13 cellular contexts compared by ENCODE assay signal in genomic region chr6:67683960-67684359, GRCh38.
DNase-seq lines count a peak whose midpoint lies in the region; ATAC-seq, FAIRE-seq and TF ChIP-seq lines count a peak whose summit lies in the region.
"Had no signal": no experiment of that assay in that cellular context is flagged by ENCODE, and none has a peak within 500 bp of the region (broad histone marks: within the 10 kb centered on the region; RNA-seq: fewer than 3 reads in every experiment).

No MANE protein-coding gene starts in this region.

- H3K9me3 Mint-ChIP-seq in astrocyte (ENCODE audit: unreplicated experiment) = peaks cover 4% of the 10 kb centered on the region
- H3K9me3 Mint-ChIP-seq: type B pancreatic cell had no signal

- no peaks in the 10 kb centered on the region for H3K9me3 ChIP-seq in astrocyte (ENCODE audit: insufficient read depth, low read depth, low read length)
- peaks cover 0 to 6% of the 10 kb centered on the region in 2 donors for H3K9me3 ChIP-seq in left lung

- H4K20me1 ChIP-seq in astrocyte (ENCODE audit: insufficient read depth, low read length) = no peaks in the 10 kb centered on the region

- no peaks in the 10 kb centered on the region for H3K79me2 ChIP-seq in astrocyte (ENCODE audit: insufficient read depth, low read length)

- intact Hi-C loops in left lung (cut with DNase I) = no loop called here

- no peak overlapping the region for H3K4me3 ChIP-seq in astrocyte (ENCODE audit: insufficient read depth, low read depth, low read length)
- H3K4me3 ChIP-seq in left lung = no peak overlapping the region

- TF ChIP-seq CTCF in astrocyte (IDR thresholded peaks at IDR 0.05; ENCODE audit: insufficient read depth, low read depth, low read length) (no peak), left lung (IDR thresholded peaks at IDR 0.05) (no peak)

- no peaks in the 10 kb centered on the region for H3K36me3 Mint-ChIP-seq in astrocyte (ENCODE audit: low read depth, unreplicated experiment)
- H3K36me3 Mint-ChIP-seq: activated naive CD8-positive, alpha-beta T cell; CD4-positive, CD25-positive, alpha-beta regulatory T cell; type B pancreatic cell had no signal

- H3K27me3 ChIP-seq in astrocyte (ENCODE audit: insufficient read depth, low read length) (no peaks in the 10 kb centered on the region), left lung (no peaks in the 10 kb centered on the region)

- no peaks in the 10 kb centered on the region for H3K27me3 Mint-ChIP-seq in astrocyte (ENCODE audit: low read depth, unreplicated experiment)
- H3K27me3 Mint-ChIP-seq: activated naive CD8-positive, alpha-beta T cell; CD4-positive, CD25-positive, alpha-beta regulatory T cell; type B pancreatic cell had no signal

- peak; percentile 41 for DNase-seq in EL
- peak; percentile 76 to 88 for DNase-seq in NOMO-1 (lab: John Stamatoyannopoulos, UW; ENCODE audit: unreplicated experiment in 2 of 2)
- peak; percentile 67 for DNase-seq in astrocyte (ENCODE audit: low read depth)
- no peak for DNase-seq in left lung
- DNase-seq in activated CD4-positive, alpha-beta T cell treated with anti-CD3 and anti-CD28 coated beads, Interleukin-2, amount 50 U/mL, for 1 hour = no peak
- DNase-seq in DMS153 (lab: John Stamatoyannopoulos, UW) = no peak
- no peak for DNase-seq in NCI-H82 treated with DMSO at 0.1 percent for 48 hours (lab: John Stamatoyannopoulos, UW; ENCODE audit: unreplicated experiment)
- DNase-seq: CD4-positive, CD25-positive, alpha-beta regulatory T cell; NCI-H1048; NCI-H524 treated with DMSO at 0.1 percent for 48 hours had no signal

- no peak for FAIRE-seq in astrocyte (lab: Jason Lieb, UNC)

- ATAC-seq in left lung = peak; percentile 29
- no peak for ATAC-seq in HG03460 (IDR thresholded peaks at IDR 0.05; ENCODE audit: unreplicated experiment)

- peaks cover 20% of the 10 kb centered on the region for H3K4me1 Mint-ChIP-seq in astrocyte (ENCODE audit: low read depth, unreplicated experiment)
- H3K4me1 Mint-ChIP-seq: CD4-positive, CD25-positive, alpha-beta regulatory T cell had no signal

- H3K36me3 ChIP-seq in astrocyte (ENCODE audit: insufficient read depth, low read length) = no peaks in the 10 kb centered on the region
- H3K36me3 ChIP-seq in left lung = no peaks in the 10 kb centered on the region

- H3K27ac Mint-ChIP-seq in astrocyte (ENCODE audit: unreplicated experiment) = no peak overlapping the region
- H3K27ac Mint-ChIP-seq: activated naive CD8-positive, alpha-beta T cell; CD4-positive, CD25-positive, alpha-beta regulatory T cell; type B pancreatic cell had no signal

- peaks cover 18% of the 10 kb centered on the region for H3K4me1 ChIP-seq in astrocyte (ENCODE audit: insufficient read depth, low read length)
- H3K4me1 ChIP-seq in left lung = no peaks in the 10 kb centered on the region

- H3K4me3 Mint-ChIP-seq in astrocyte (ENCODE audit: unreplicated experiment) = no peak overlapping the region
- H3K4me3 Mint-ChIP-seq: activated naive CD8-positive, alpha-beta T cell; CD4-positive, CD25-positive, alpha-beta regulatory T cell; type B pancreatic cell had no signal

- H3K27ac ChIP-seq in astrocyte (ENCODE audit: low read depth, low read length) (no peak overlapping the region), left lung (no peak overlapping the region)

- no peak overlapping the region for H3K9ac ChIP-seq in astrocyte (ENCODE audit: low read length)

- peak overlapping the region; percentile 49 for H3K4me2 ChIP-seq in astrocyte (ENCODE audit: low read length)

- H2AFZ ChIP-seq in astrocyte (ENCODE audit: low read depth, low read length) = peak overlapping the region; percentile 8

Comparison
In these comparisons a context has a peak if more than half of its experiments do, and no peak if none do; other contexts are left out.
1. DNase-seq: peak in EL (single experiment), NOMO-1 (2 of 2) and astrocyte (single experiment); none in left lung (0 of 2), activated CD4-positive, alpha-beta T cell treated with anti-CD3 and anti-CD28 coated beads, Interleukin-2, amount 50 U/mL, for 1 hour (single experiment), DMS153 (single experiment) and NCI-H82 treated with DMSO at 0.1 percent for 48 hours (single experiment).